17 cellular contexts compared by ENCODE assay signal in genomic region chr7:101911011-101911799, GRCh38.
DNase-seq lines count a peak whose midpoint lies in the region; ATAC-seq and TF ChIP-seq lines count a peak whose summit lies in the region.
"Had no signal": no experiment of that assay in that cellular context is flagged by ENCODE, and none has a peak within 500 bp of the region (broad histone marks: within the 10 kb centered on the region; RNA-seq: fewer than 3 reads in every experiment).

No MANE protein-coding gene starts in this region.

- peaks cover 21% of the 10 kb centered on the region for H3K27me3 Mint-ChIP-seq in glutamatergic neuron (ENCODE audit: unreplicated experiment)

- no peak for TF ChIP-seq POLR2A in HCT116 (IDR thresholded peaks at IDR 0.05; ENCODE audit: borderline replicate concordance, extremely low read depth, insufficient read depth, insufficient read length)

- peaks cover 1 to 3% of the 10 kb centered on the region in 2 experiments; a peak in 2 of 4 replicates for H3K36me3 ChIP-seq in HCT116 (ENCODE audit: control insufficient read depth in 1 of 2, insufficient read depth in 2 of 2, low read length in 2 of 2)
- peaks cover 0 to under 1% of the 10 kb centered on the region in 2 donors for H3K36me3 ChIP-seq in stomach smooth muscle (ENCODE audit: control insufficient read depth in 2 of 2, insufficient read depth in 2 of 2, low read length in 2 of 2)

- TF ChIP-seq CTCF in HCT116 (IDR thresholded peaks at IDR 0.05 in 2 of 3, conservative IDR thresholded peaks at IDR 0.05 in 1 of 3; ENCODE audit: borderline replicate concordance in 1 of 3, insufficient read depth in 1 of 3, low read depth in 2 of 3, low read length in 2 of 3) (no peak), glutamatergic neuron (IDR thresholded peaks at IDR 0.05; ENCODE audit: partially characterized antibody, unreplicated experiment) (no peak)

- RAD21 ChIA-PET in HCT116 (lab: Charles Lee; ENCODE audit: low non-redundant PET in 1 of 2, low total read pairs in 2 of 2, uncharacterized antibody in 2 of 2, unreplicated experiment in 2 of 2) = no interaction called here

- no peak overlapping the region for H3K27ac Mint-ChIP-seq in glutamatergic neuron (ENCODE audit: unreplicated experiment)
- H3K27ac Mint-ChIP-seq: HFFc6 had no signal

- H3K4me1 Mint-ChIP-seq in glutamatergic neuron (ENCODE audit: low read depth, unreplicated experiment) = peaks cover 34% of the 10 kb centered on the region

- H3K9me3 Mint-ChIP-seq in glutamatergic neuron (ENCODE audit: unreplicated experiment) = peaks cover 18% of the 10 kb centered on the region
- H3K9me3 Mint-ChIP-seq: HFFc6 had no signal

- no peak overlapping the region for H3K9ac ChIP-seq in HCT116 (ENCODE audit: low read length)
- no peak overlapping the region for H3K9ac ChIP-seq in stomach smooth muscle (ENCODE audit: low read length in 2 of 2)

- no peak overlapping the region for H3K4me3 ChIP-seq in HCT116 (replicated peaks in 1 of 2; ENCODE audit: low read depth in 1 of 2, low read length in 2 of 2)
- H3K4me3 ChIP-seq in stomach smooth muscle (ENCODE audit: low read length in 2 of 2) = no peak overlapping the region

- BruUV-seq in HCT116 (replicated peaks; lab: Mats Ljungman, UMichigan) = no TSS peak

- H3K79me2 ChIP-seq in HCT116 (ENCODE audit: insufficient read depth, low read length) = peaks cover 61% of the 10 kb centered on the region

- CTCF ChIA-PET in HCT116 (lab: Charles Lee) = no interaction called here

- H3K4me1 ChIP-seq in HCT116 (ENCODE audit: control insufficient read depth in 1 of 2, insufficient read depth in 2 of 2, low read length in 2 of 2) (peaks cover 0 to 12% of the 10 kb centered on the region in 2 experiments; a peak in 2 of 4 replicates), stomach smooth muscle (ENCODE audit: control insufficient read depth, insufficient read depth, low read length) (peaks cover 14% of the 10 kb centered on the region)

- no peak overlapping the region for H2AFZ ChIP-seq in HCT116 (ENCODE audit: low read depth, low read length, poor library complexity, severe bottlenecking)

- H3K9me3 ChIP-seq in HCT116 (ENCODE audit: control insufficient read depth in 1 of 2, insufficient read depth in 1 of 2, low read depth in 1 of 2, low read length in 2 of 2) (no peaks in the 10 kb centered on the region), stomach smooth muscle (ENCODE audit: control insufficient read depth in 2 of 2, low read length in 2 of 2) (no peaks in the 10 kb centered on the region)

- POLR2A ChIA-PET in HCT116 (lab: Charles Lee) = no interaction called here

- no peaks in the 10 kb centered on the region for H4K20me1 ChIP-seq in HCT116 (ENCODE audit: insufficient read depth)

- H3K4me2 ChIP-seq in HCT116 (ENCODE audit: low read length) = no peak overlapping the region

- intact Hi-C loops in HCT116 (cut with micrococcal nuclease) = no loop called here
- intact Hi-C loops in Right ventricle myocardium superior (cut with DNase I) = no loop called here

- no peak overlapping the region for H3K4me3 Mint-ChIP-seq in glutamatergic neuron (ENCODE audit: unreplicated experiment)
- H3K4me3 Mint-ChIP-seq: HFFc6 had no signal

- peaks cover 5% of the 10 kb centered on the region for H3K36me3 Mint-ChIP-seq in glutamatergic neuron (ENCODE audit: unreplicated experiment)

- no peaks in the 10 kb centered on the region for H3K27me3 ChIP-seq in HCT116 (ENCODE audit: insufficient read depth, low read length)
- H3K27me3 ChIP-seq in stomach smooth muscle (ENCODE audit: control insufficient read depth in 1 of 2, insufficient read depth in 2 of 2, low read length in 2 of 2) = no peaks in the 10 kb centered on the region

- H3K9me2 ChIP-seq in HCT116 (ENCODE audit: insufficient read depth) = no peaks in the 10 kb centered on the region

- no peak overlapping the region for H3K27ac ChIP-seq in HCT116 (ENCODE audit: low read depth, low read length)
- peak overlapping the region; percentile 71 for H3K27ac ChIP-seq in stomach smooth muscle (ENCODE audit: low read length)
- H3K27ac ChIP-seq: HL-60 had no signal

- peak; percentile 40; the same call in 1 of the 2 replicates for ATAC-seq in HCT116
- ATAC-seq in Right ventricle myocardium superior (ENCODE audit: poor library complexity) = peak; percentile 44
- no peak for ATAC-seq in GM21825 (IDR thresholded peaks at IDR 0.05; ENCODE audit: unreplicated experiment)

- no peak for TF ChIP-seq RAD21 in HCT116 (IDR thresholded peaks at IDR 0.05; ENCODE audit: low read depth)

- DNase-seq in HCT116 (ENCODE audit: low read depth, low spot score) (no peak), Right ventricle myocardium superior (peak; percentile 73), mucosa of gallbladder (ENCODE audit: low spot score) (peak; percentile 79), medulla oblongata (ENCODE audit: extremely low spot score) (no peak), glutamatergic neuron (no peak), DMS 273 (lab: John Stamatoyannopoulos, UW; ENCODE audit: unreplicated experiment) (no peak)
- DNase-seq: activated CD4-positive, alpha-beta T cell treated with anti-CD3 and anti-CD28 coated beads, Interleukin-2, amount 50 U/mL, for 48 hours; DMS53; HFFc6; Karpas-422; NCI-H146; NCI-H510A; retina; stimulated activated CD4-positive, alpha-beta T cell treated with anti-CD3 and anti-CD28 coated beads, Interleukin-4, amount 100 ng/mL, for 4 hours had no signal

TF ChIP-seq in HCT116, 20 proteins besides CTCF, POLR2A, EP300 and RAD21 (continues in another document):
- TF ChIP-seq CEBPB (IDR thresholded peaks at IDR 0.05; ENCODE audit: low read depth) = no peak
- TF ChIP-seq TCF7L2 (IDR thresholded peaks at IDR 0.05; ENCODE audit: borderline replicate concordance, extremely low read depth, insufficient read depth, insufficient read length) = no peak
- no peak for TF ChIP-seq ELF1 (IDR thresholded peaks at IDR 0.05; ENCODE audit: borderline replicate concordance, low read depth)
- TF ChIP-seq POLR2AphosphoS5 (IDR thresholded peaks at IDR 0.05; ENCODE audit: low read depth, low read length) = no peak
- no peak for TF ChIP-seq ZBTB33 (IDR thresholded peaks at IDR 0.05; ENCODE audit: extremely low read depth, insufficient replicate concordance, low read length)
- no peak for TF ChIP-seq REST (IDR thresholded peaks at IDR 0.05; ENCODE audit: low read depth)
- TF ChIP-seq JUND (IDR thresholded peaks at IDR 0.05) = no peak
- TF ChIP-seq EZH2phosphoT487 (IDR thresholded peaks at IDR 0.05; ENCODE audit: borderline replicate concordance) = no peak
- TF ChIP-seq ZNF274 (IDR thresholded peaks at IDR 0.05; ENCODE audit: low read depth, low read length) = no peak
- no peak for TF ChIP-seq YY1 (IDR thresholded peaks at IDR 0.05; ENCODE audit: extremely low read depth, insufficient replicate concordance, low read depth, low read length)
- TF ChIP-seq ZFX (IDR thresholded peaks at IDR 0.05) = no peak
- TF ChIP-seq CBX3 (IDR thresholded peaks at IDR 0.05; ENCODE audit: low read depth) = no peak
- TF ChIP-seq SIN3A (IDR thresholded peaks at IDR 0.05; ENCODE audit: low read depth) = no peak
- TF ChIP-seq FOSL1 (IDR thresholded peaks at IDR 0.05; ENCODE audit: low read depth) = no peak
- TF ChIP-seq SP1 (IDR thresholded peaks at IDR 0.05; ENCODE audit: low read depth) = no peak
- TF ChIP-seq SRF (IDR thresholded peaks at IDR 0.05; ENCODE audit: low read depth) = no peak
- no peak for TF ChIP-seq EZH2 (IDR thresholded peaks at IDR 0.05)
- no peak for TF ChIP-seq EGR1 (IDR thresholded peaks at IDR 0.05; ENCODE audit: low read depth)
- TF ChIP-seq ATF3 (IDR thresholded peaks at IDR 0.05) = no peak

Comparison
In these comparisons a context has a peak if more than half of its experiments do, and no peak if none do; other contexts are left out.
1. DNase-seq: peak in Right ventricle myocardium superior (single experiment) and mucosa of gallbladder (single experiment); none in HCT116 (single experiment), medulla oblongata (single experiment), glutamatergic neuron (single experiment) and DMS 273 (single experiment).